12 cellular contexts compared by ENCODE assay signal in the genomic region with DNA sequence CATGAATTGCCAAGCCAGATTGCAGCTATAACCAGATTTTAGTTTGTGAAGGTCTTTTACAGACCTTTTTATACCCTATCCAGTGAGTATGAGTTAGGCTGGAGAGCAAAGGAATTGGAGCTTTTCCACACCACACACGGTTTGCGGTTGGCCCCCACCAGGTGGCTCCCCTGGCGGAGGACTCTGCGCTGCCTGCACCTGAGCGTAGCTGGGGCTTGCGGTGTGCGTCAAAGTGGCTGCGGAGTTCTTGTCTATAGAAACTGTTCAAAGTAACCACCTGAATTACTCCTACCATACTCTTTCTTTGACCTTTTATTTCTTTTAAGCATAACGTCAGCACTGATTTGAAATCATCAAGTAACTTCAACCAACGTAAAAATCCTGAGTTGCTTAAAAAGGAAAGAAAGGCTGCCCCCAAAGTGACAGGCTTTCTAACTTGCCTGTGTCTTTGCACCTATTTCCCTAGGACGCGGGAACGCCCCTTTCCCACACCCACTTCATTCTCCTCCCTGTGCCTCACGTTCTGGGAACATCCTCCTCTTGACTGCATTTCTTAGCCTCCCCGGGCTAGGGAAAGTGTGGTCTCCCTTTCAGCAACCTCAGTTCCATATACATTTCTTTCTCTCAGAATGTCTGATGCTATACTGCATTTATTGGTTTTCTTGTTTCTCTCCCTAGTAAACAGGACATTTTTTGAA. TPM values are rescaled to one million over a fixed set of nuclear protein-coding genes. Genes with fewer than 3 reads are reported as not detected.
DNase-seq lines count a peak whose midpoint lies in the region; TF ChIP-seq lines count a peak whose summit lies in the region.
"Had no signal": no experiment of that assay in that cellular context is flagged by ENCODE, and none has a peak within 500 bp of the region (broad histone marks: within the 10 kb centered on the region; RNA-seq: fewer than 3 reads in every experiment).

No MANE protein-coding gene starts in this region.

- no peaks in the 10 kb centered on the region for H3K9me2 ChIP-seq in OCI-LY7 (ENCODE audit: insufficient read depth, low read length)

- H2AFZ ChIP-seq in OCI-LY7 (ENCODE audit: low read length) = no peak overlapping the region

- H3K4me2 ChIP-seq in OCI-LY7 (ENCODE audit: low read length) = no peak overlapping the region

- H3K4me1 Mint-ChIP-seq in osteocyte (ENCODE audit: unreplicated experiment) = peaks cover 28% of the 10 kb centered on the region

- intact Hi-C loops in OCI-LY7 (cut with micrococcal nuclease; ENCODE audit: unreplicated experiment) = loop anchor here (2.0 kb wide), 1 partner anchor 1193 kb away; no protein-coding TSS in a partner anchor

- H3K9me3 ChIP-seq in endocrine pancreas (ENCODE audit: control insufficient read depth, low read length) (no peaks in the 10 kb centered on the region), OCI-LY7 (ENCODE audit: low read length) (no peaks in the 10 kb centered on the region), BE2C (no peaks in the 10 kb centered on the region)
- H3K9me3 ChIP-seq: adrenal gland had no signal

- no peaks in the 10 kb centered on the region for H3K4me1 ChIP-seq in endocrine pancreas (ENCODE audit: control insufficient read depth, insufficient read depth, low read length)
- no peaks in the 10 kb centered on the region for H3K4me1 ChIP-seq in OCI-LY7 (ENCODE audit: insufficient read depth, low read length, poor library complexity, severe bottlenecking)
- H3K4me1 ChIP-seq in BE2C = no peaks in the 10 kb centered on the region

- no peak overlapping the region for H3K4me3 Mint-ChIP-seq in osteocyte (ENCODE audit: unreplicated experiment)

- H4K20me1 ChIP-seq in OCI-LY7 (ENCODE audit: insufficient read depth, low read length) = no peaks in the 10 kb centered on the region

- peak overlapping the region; percentile 30 for H3K4me3 ChIP-seq in endocrine pancreas (ENCODE audit: control insufficient read depth, insufficient read depth, low read length)
- H3K4me3 ChIP-seq in OCI-LY7 (ENCODE audit: low read depth, low read length, poor library complexity, severe bottlenecking) = no peak overlapping the region
- no peak overlapping the region for H3K4me3 ChIP-seq in BE2C (ENCODE audit: low read depth, low read length)

- no peak overlapping the region for H3K9ac ChIP-seq in endocrine pancreas (ENCODE audit: control insufficient read depth, insufficient read depth, low read length)

- no peak overlapping the region for H3K27ac ChIP-seq in OCI-LY7 (ENCODE audit: low read depth, low read length, poor library complexity, severe bottlenecking)

- no peaks in the 10 kb centered on the region for H3K9me3 Mint-ChIP-seq in osteocyte (ENCODE audit: unreplicated experiment)

- H3K36me3 Mint-ChIP-seq in osteocyte (ENCODE audit: unreplicated experiment) = no peaks in the 10 kb centered on the region

- DNase-seq in DMS 273 (lab: John Stamatoyannopoulos, UW; ENCODE audit: unreplicated experiment) = peak; percentile 39
- DNase-seq in DMS 273 treated with DMSO at 0.1 percent for 48 hours (lab: John Stamatoyannopoulos, UW) = no peak
- DNase-seq in T follicular helper cell (ENCODE audit: low read depth) = peak; percentile 31
- DNase-seq in osteocyte (ENCODE audit: extremely low spot score, unreplicated experiment) = peak; percentile 54
- no peak for DNase-seq in OCI-LY7 (ENCODE audit: low spot score)
- no peak for DNase-seq in GM13977 (ENCODE audit: low spot score)
- DNase-seq in BE2C = no peak
- DNase-seq: OCI-M1 had no signal

- TF ChIP-seq CTCF in osteocyte (IDR thresholded peaks at IDR 0.05) (no peak), OCI-LY7 (conservative IDR thresholded peaks at IDR 0.05; ENCODE audit: low read length) (no peak), GM13977 (IDR thresholded peaks at IDR 0.05; ENCODE audit: extremely low read depth, insufficient read depth, missing control alignments) (no peak), BE2C (IDR thresholded peaks at IDR 0.05; ENCODE audit: low read depth, low read length) (no peak)

- H3K36me3 ChIP-seq in endocrine pancreas (ENCODE audit: control insufficient read depth, insufficient read depth, low read length) (no peaks in the 10 kb centered on the region), OCI-LY7 (ENCODE audit: insufficient read depth, low read length) (no peaks in the 10 kb centered on the region), BE2C (no peaks in the 10 kb centered on the region)
- H3K36me3 ChIP-seq: adrenal gland had no signal

- peaks cover 16% of the 10 kb centered on the region for H3K27me3 Mint-ChIP-seq in osteocyte (ENCODE audit: unreplicated experiment)

- H3K27me3 ChIP-seq in endocrine pancreas (ENCODE audit: control insufficient read depth, insufficient read depth, low read length) (no peaks in the 10 kb centered on the region), BE2C (peaks cover 14% of the 10 kb centered on the region)

- in situ Hi-C loops in GM13977 (cut with MboI; ENCODE audit: low pct_unique_long_range_greater_than_20kb, low sequenced_read_pairs, unreplicated experiment) = loop anchor here (25.0 kb wide), 2 partner anchors 476 to 1201 kb away; partner anchors contain the start of gene CXCL12

- H3K79me2 ChIP-seq in OCI-LY7 (ENCODE audit: insufficient read depth, low read depth, low read length) = no peaks in the 10 kb centered on the region

- H3K27ac Mint-ChIP-seq in osteocyte (ENCODE audit: unreplicated experiment) = no peak overlapping the region

- POLR2A ChIA-PET in OCI-LY7 (lab: Charles Lee) = no interaction called here

- CTCF ChIA-PET in OCI-LY7 (lab: Charles Lee; ENCODE audit: unreplicated experiment) = no interaction called here

- no TSS peak for BruUV-seq in OCI-LY7 (replicated peaks; lab: Mats Ljungman, UMichigan)

RNA-seq across cellular contexts. Expression of gene TMEM72, which starts 47.6 kb away (rescaled TPM):
- total RNA-seq in osteocyte (not detected in 2 replicates), OCI-LY7 (2022) (not detected in 2 replicates)
- not detected in 2 replicates for total RNA-seq in OCI-LY7 (2014; rRNA removed; shearing (Covaris generic))
- not detected for polyA plus RNA-seq in BE2C (2012; ENCODE audit: insufficient read depth, insufficient read length, low read depth)
- total RNA-seq: adrenal gland, epithelial cell of proximal tubule, kidney epithelial cell had no signal
- polyA plus RNA-seq: adrenal gland had no signal

Comparison
In these comparisons a context has a peak if more than half of its experiments do, and no peak if none do; other contexts are left out.
1. DNase-seq: peak in DMS 273 (single experiment), T follicular helper cell (single experiment) and osteocyte (single experiment); none in DMS 273 treated with DMSO at 0.1 percent for 48 hours (single experiment), OCI-LY7 (single experiment), GM13977 (single experiment) and BE2C (single experiment).